ENCODE assay signal across 21 cellular contexts in the genomic region with DNA sequence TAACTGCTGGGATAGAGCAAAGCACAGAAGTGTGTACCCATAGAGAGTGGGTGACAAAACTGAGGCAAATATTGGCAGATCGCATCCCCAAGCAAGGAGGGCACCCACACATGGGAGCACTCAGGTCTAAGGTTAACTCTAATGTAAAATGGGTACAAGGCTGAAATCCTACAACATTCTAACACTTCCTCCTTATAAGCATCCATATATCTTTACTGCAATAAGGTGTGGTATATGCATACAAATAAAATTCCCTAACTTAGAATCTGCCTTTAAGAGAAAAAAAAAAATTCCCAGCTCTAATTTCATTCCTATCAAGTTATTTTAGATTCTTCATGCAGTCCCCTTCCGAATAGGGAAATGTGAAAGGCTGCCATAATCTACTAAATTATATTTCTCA. TPM values are rescaled to one million over a fixed set of nuclear protein-coding genes. Genes with fewer than 3 reads are reported as not detected.
A peak's percentile ranks its signal among the peaks of the same experiment; 100 is the strongest.
DNase-seq lines count a peak whose midpoint lies in the region; ATAC-seq lines count a peak whose summit lies in the region.
"Had no signal": no experiment of that assay in that cellular context is flagged by ENCODE, and none has a peak within 500 bp of the region (broad histone marks: within the 10 kb centered on the region; RNA-seq: fewer than 3 reads in every experiment).

No MANE protein-coding gene starts in this region.

- H3K27ac Mint-ChIP-seq in activated CD8-positive, alpha-beta memory T cell treated with anti-CD3 and anti-CD28 coated beads, Interleukin-2, amount 10 ng/mL, durations not matched to agents 7 days and 5 days = peak overlapping the region; percentile 5
- peak overlapping the region; percentile 53 for H3K27ac Mint-ChIP-seq in activated CD4-positive, alpha-beta memory T cell treated with anti-CD3 and anti-CD28 coated beads, Interleukin-2, amount 10 ng/mL, durations not matched to agents 7 days and 5 days
- H3K27ac Mint-ChIP-seq in memory B cell = peak overlapping the region; percentile 45
- peak overlapping the region in 1 of 2 donors; percentile 87 for H3K27ac Mint-ChIP-seq in effector memory CD8-positive, alpha-beta T cell

- peaks cover 15% of the 10 kb centered on the region for H3K4me1 Mint-ChIP-seq in activated CD8-positive, alpha-beta memory T cell treated with anti-CD3 and anti-CD28 coated beads, Interleukin-2, amount 10 ng/mL, durations not matched to agents 7 days and 5 days
- peaks cover 29% of the 10 kb centered on the region for H3K4me1 Mint-ChIP-seq in activated CD4-positive, alpha-beta memory T cell treated with anti-CD3 and anti-CD28 coated beads, Interleukin-2, amount 10 ng/mL, durations not matched to agents 7 days and 5 days
- peaks cover 14% of the 10 kb centered on the region for H3K4me1 Mint-ChIP-seq in memory B cell
- peaks cover 9 to 18% of the 10 kb centered on the region in 2 donors for H3K4me1 Mint-ChIP-seq in effector memory CD8-positive, alpha-beta T cell (ENCODE audit: low read depth in 2 of 2)

- H3K4me3 Mint-ChIP-seq in activated CD8-positive, alpha-beta memory T cell treated with anti-CD3 and anti-CD28 coated beads, Interleukin-2, amount 10 ng/mL, durations not matched to agents 7 days and 5 days = no peak overlapping the region
- H3K4me3 Mint-ChIP-seq in activated CD4-positive, alpha-beta memory T cell treated with anti-CD3 and anti-CD28 coated beads, Interleukin-2, amount 10 ng/mL, durations not matched to agents 7 days and 5 days = no peak overlapping the region
- H3K4me3 Mint-ChIP-seq in memory B cell = no peak overlapping the region
- H3K4me3 Mint-ChIP-seq in effector memory CD8-positive, alpha-beta T cell = no peak overlapping the region
- H3K4me3 Mint-ChIP-seq: CD8-positive, alpha-beta memory T cell had no signal

- ATAC-seq in activated CD8-positive, alpha-beta memory T cell treated with anti-CD3 and anti-CD28 coated beads, Interleukin-2, amount 10 ng/mL, durations not matched to agents 7 days and 5 days = no peak
- ATAC-seq in GM21786 (IDR thresholded peaks at IDR 0.05; ENCODE audit: unreplicated experiment) = peak; percentile 4
- no peak for ATAC-seq in memory B cell (ENCODE audit: low read depth)
- ATAC-seq in HG03565 (IDR thresholded peaks at IDR 0.05; ENCODE audit: unreplicated experiment) = no peak
- ATAC-seq in effector memory CD8-positive, alpha-beta T cell (replicated peaks) = no peak

- H3K27me3 Mint-ChIP-seq in activated CD8-positive, alpha-beta memory T cell treated with anti-CD3 and anti-CD28 coated beads, Interleukin-2, amount 10 ng/mL, durations not matched to agents 7 days and 5 days = no peaks in the 10 kb centered on the region
- H3K27me3 Mint-ChIP-seq in activated CD4-positive, alpha-beta memory T cell treated with anti-CD3 and anti-CD28 coated beads, Interleukin-2, amount 10 ng/mL, durations not matched to agents 7 days and 5 days = no peaks in the 10 kb centered on the region
- H3K27me3 Mint-ChIP-seq in memory B cell = no peaks in the 10 kb centered on the region
- H3K27me3 Mint-ChIP-seq in effector memory CD8-positive, alpha-beta T cell = no peaks in the 10 kb centered on the region
- H3K27me3 Mint-ChIP-seq: CD8-positive, alpha-beta memory T cell had no signal

- no peak for DNase-seq in activated CD8-positive, alpha-beta memory T cell treated with anti-CD3 and anti-CD28 coated beads, Interleukin-2, amount 10 ng/mL, durations not matched to agents 7 days and 5 days
- DNase-seq in activated CD8-positive, alpha-beta memory T cell treated with anti-CD3 and anti-CD28 coated beads, Interleukin-2, amount 50 U/mL, for 48 hours = no peak
- DNase-seq in activated CD4-positive, alpha-beta memory T cell treated with anti-CD3 and anti-CD28 coated beads, Interleukin-2, amount 10 ng/mL, durations not matched to agents 7 days and 5 days = no peak
- no peak for DNase-seq in memory B cell (ENCODE audit: low spot score in 2 of 2)
- no peak for DNase-seq in cerebellar nuclear complex (lab: John Stamatoyannopoulos, UW)
- DNase-seq in effector memory CD8-positive, alpha-beta T cell = no peak
- DNase-seq: C1 segment of cervical spinal cord; Calu3; CD8-positive, alpha-beta memory T cell; DMS153; GOT3; KG1; NCI-H1105 treated with DMSO at 0.1 percent for 48 hours; NCI-H2029 treated with DMSO at 0.1 percent for 48 hours; NCI-H2171; NCI-H524 treated with DMSO at 0.1 percent for 48 hours; NCI-H82; OCI-M1; SJCRH30 had no signal

- H3K36me3 Mint-ChIP-seq in activated CD8-positive, alpha-beta memory T cell treated with anti-CD3 and anti-CD28 coated beads, Interleukin-2, amount 10 ng/mL, durations not matched to agents 7 days and 5 days = peaks cover 68% of the 10 kb centered on the region
- H3K36me3 Mint-ChIP-seq in activated CD4-positive, alpha-beta memory T cell treated with anti-CD3 and anti-CD28 coated beads, Interleukin-2, amount 10 ng/mL, durations not matched to agents 7 days and 5 days (ENCODE audit: low read depth) = peaks cover 90% of the 10 kb centered on the region
- H3K36me3 Mint-ChIP-seq in memory B cell = peaks cover 51% of the 10 kb centered on the region
- H3K36me3 Mint-ChIP-seq in effector memory CD8-positive, alpha-beta T cell (ENCODE audit: insufficient read depth) = peaks cover 100% of the 10 kb centered on the region

- CTCF ChIA-PET in activated CD8-positive, alpha-beta memory T cell treated with anti-CD3 and anti-CD28 coated beads, Interleukin-2, amount 10 ng/mL, durations not matched to agents 7 days and 5 days (lab: Charles Lee) = interaction anchor here (1.6 to 1.9 kb wide), 2 partner anchors 8 to 31 kb away, joined by 3 to 4 read pairs; no protein-coding TSS in a partner anchor
- CTCF ChIA-PET in activated CD4-positive, alpha-beta memory T cell treated with anti-CD3 and anti-CD28 coated beads, Interleukin-2, amount 10 ng/mL, durations not matched to agents 7 days and 5 days (lab: Charles Lee) = no interaction called here

- H3K9me3 Mint-ChIP-seq in activated CD8-positive, alpha-beta memory T cell treated with anti-CD3 and anti-CD28 coated beads, Interleukin-2, amount 10 ng/mL, durations not matched to agents 7 days and 5 days (ENCODE audit: low read depth) = no peaks in the 10 kb centered on the region
- no peaks in the 10 kb centered on the region for H3K9me3 Mint-ChIP-seq in activated CD4-positive, alpha-beta memory T cell treated with anti-CD3 and anti-CD28 coated beads, Interleukin-2, amount 10 ng/mL, durations not matched to agents 7 days and 5 days
- H3K9me3 Mint-ChIP-seq in memory B cell = no peaks in the 10 kb centered on the region
- H3K9me3 Mint-ChIP-seq in effector memory CD8-positive, alpha-beta T cell = no peaks in the 10 kb centered on the region
- H3K9me3 Mint-ChIP-seq: CD8-positive, alpha-beta memory T cell had no signal

- POLR2A ChIA-PET in activated CD4-positive, alpha-beta memory T cell treated with anti-CD3 and anti-CD28 coated beads, Interleukin-2, amount 10 ng/mL, durations not matched to agents 7 days and 5 days (lab: Charles Lee) = interaction anchor here (1.0 to 1.8 kb wide), 2 partner anchors 13 to 43 kb away, joined by 3 to 6 read pairs; no protein-coding TSS in a partner anchor

RNA-seq across cellular contexts. Expression of a gene that starts 18.7 kb away (rescaled TPM):
- total RNA-seq in activated CD8-positive, alpha-beta memory T cell treated with anti-CD3 and anti-CD28 coated beads, Interleukin-2, amount 10 ng/mL, durations not matched to agents 7 days and 5 days = 100 to 1,000 TPM; 131 to 162 TPM
- total RNA-seq in activated CD4-positive, alpha-beta memory T cell treated with anti-CD3 and anti-CD28 coated beads, Interleukin-2, amount 10 ng/mL, durations not matched to agents 7 days and 5 days = 100 to 1,000 TPM; 129 to 130 TPM

RNA-seq across cellular contexts. Expression of a gene that starts 32.4 kb away (rescaled TPM):
- total RNA-seq in activated CD8-positive, alpha-beta memory T cell treated with anti-CD3 and anti-CD28 coated beads, Interleukin-2, amount 10 ng/mL, durations not matched to agents 7 days and 5 days = under 1 TPM; 0.23 to 0.28 TPM
- under 1 TPM; 0.13 to 0.40 TPM for total RNA-seq in activated CD4-positive, alpha-beta memory T cell treated with anti-CD3 and anti-CD28 coated beads, Interleukin-2, amount 10 ng/mL, durations not matched to agents 7 days and 5 days

RNA-seq across cellular contexts. Expression of a gene that starts 42.0 kb away (rescaled TPM):
- total RNA-seq in activated CD8-positive, alpha-beta memory T cell treated with anti-CD3 and anti-CD28 coated beads, Interleukin-2, amount 10 ng/mL, durations not matched to agents 7 days and 5 days = 10 to 100 TPM; 41.2 to 47.4 TPM
- total RNA-seq in activated CD4-positive, alpha-beta memory T cell treated with anti-CD3 and anti-CD28 coated beads, Interleukin-2, amount 10 ng/mL, durations not matched to agents 7 days and 5 days = 10 to 100 TPM; 52.4 to 57.1 TPM
